In the genomic region with DNA sequence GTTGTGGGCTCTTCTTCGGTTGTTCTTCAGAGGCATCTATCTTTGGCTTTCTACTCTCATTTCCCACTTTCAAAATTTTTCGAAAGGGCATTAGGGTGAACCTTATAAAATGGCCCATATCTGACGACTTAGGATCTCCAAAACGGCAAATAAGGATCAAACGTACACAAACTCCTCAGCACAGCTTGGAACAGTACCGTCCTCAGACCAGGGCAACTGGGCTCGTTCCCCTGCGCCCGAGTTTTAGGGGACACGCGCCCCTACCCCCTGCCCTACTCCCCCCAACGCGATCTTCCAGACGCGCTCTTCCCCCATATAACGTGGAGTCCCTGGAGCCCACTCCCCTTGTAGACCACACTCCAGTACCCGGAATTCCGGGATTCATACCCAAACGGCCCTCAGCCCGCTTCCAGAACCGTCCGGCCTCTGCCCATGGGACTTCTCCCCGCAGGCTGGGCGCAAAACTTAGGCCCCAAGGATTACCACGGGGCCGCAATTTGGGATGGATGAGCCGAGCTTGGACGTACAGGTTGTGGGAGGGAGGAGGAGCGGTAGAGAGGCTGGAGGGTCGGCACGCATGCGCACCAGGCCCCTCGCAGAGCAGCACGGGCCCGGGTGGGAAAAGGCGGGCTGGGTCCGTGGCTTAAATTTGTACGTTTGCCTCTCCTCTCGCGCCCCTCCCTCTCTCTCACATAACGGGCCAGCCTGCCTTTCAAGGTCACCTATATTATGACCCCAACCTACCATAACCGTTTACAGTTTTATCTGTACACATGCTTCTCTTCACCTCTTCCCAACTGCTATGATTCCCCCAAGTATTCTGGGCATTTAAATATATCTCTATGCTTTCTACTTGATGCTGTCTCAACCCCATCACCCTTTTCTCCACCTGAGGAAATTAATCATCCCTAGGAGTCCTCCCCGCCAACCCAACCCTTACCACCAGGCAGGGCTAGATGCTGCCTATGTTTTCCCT, we compare ENCODE assay signal across 8 cellular contexts. TPM values are rescaled to one million over a fixed set of nuclear protein-coding genes. Genes with fewer than 3 reads are reported as not detected.
DNase-seq lines count a peak whose midpoint lies in the region; ATAC-seq and TF ChIP-seq lines count a peak whose summit lies in the region.

No MANE protein-coding gene starts in this region.

- peaks cover 13% of the 10 kb centered on the region for H3K4me1 Mint-ChIP-seq in activated T-cell treated with anti-CD3 and anti-CD28 coated beads, Interleukin-2, amount 50 U/mL, for 4 hours (ENCODE audit: low read depth)
- H3K4me1 Mint-ChIP-seq in endodermal cell, result peaks cover 18% of the 10 kb centered on the region

- peak; percentile 68 for DNase-seq in ELR (ENCODE audit: low read depth)
- DNase-seq in NCI-H446 (lab: John Stamatoyannopoulos, UW), result peak; percentile 57 to 72
- DNase-seq in activated T-cell treated with anti-CD3 and anti-CD28 coated beads, Interleukin-2, amount 50 U/mL, for 4 hours, result peak; percentile 63
- peak; percentile 60 for DNase-seq in fibroblast of the aortic adventitia (ENCODE audit: low read depth)
- peak; percentile 75 to 86 for DNase-seq in psoas muscle
- DNase-seq in upper lobe of right lung, result peak; percentile 87
- no peak for DNase-seq in endodermal cell

- H3K9ac ChIP-seq in endodermal cell (ENCODE audit: extremely low read depth, low read length, poor library complexity, severe bottlenecking), result no peak overlapping the region

- H3K27ac ChIP-seq in HEK293 (ENCODE audit: extremely low read depth, low read depth, low read length) (peak overlapping the region; percentile 47; the same call in 1 of the 2 replicates), psoas muscle (no peak overlapping the region), upper lobe of right lung (peak overlapping the region; percentile 51), endodermal cell (ENCODE audit: low read depth, low read length) (no peak overlapping the region)

- CTCF ChIA-PET in HEK293 (lab: Yijun Ruan, JAX), result interaction anchor here (3.4 kb wide), 1 partner anchor 13 kb away, joined by 14 read pairs; no protein-coding TSS in a partner anchor

- no peaks in the 10 kb centered on the region for H3K36me3 Mint-ChIP-seq in activated T-cell treated with anti-CD3 and anti-CD28 coated beads, Interleukin-2, amount 50 U/mL, for 4 hours (ENCODE audit: insufficient read depth)
- no peaks in the 10 kb centered on the region for H3K36me3 Mint-ChIP-seq in endodermal cell (ENCODE audit: low read depth)

- H3K9me3 ChIP-seq in HEK293 (ENCODE audit: control insufficient read depth, insufficient read depth, low read depth, low read length), result no peaks in the 10 kb centered on the region
- no peaks in the 10 kb centered on the region for H3K9me3 ChIP-seq in psoas muscle
- no peaks in the 10 kb centered on the region for H3K9me3 ChIP-seq in upper lobe of right lung
- H3K9me3 ChIP-seq in endodermal cell (ENCODE audit: control insufficient read depth, low read length), result no peaks in the 10 kb centered on the region

- H3K27me3 Mint-ChIP-seq in activated T-cell treated with anti-CD3 and anti-CD28 coated beads, Interleukin-2, amount 50 U/mL, for 4 hours (ENCODE audit: low read depth), result peaks cover 11% of the 10 kb centered on the region
- H3K27me3 Mint-ChIP-seq in endodermal cell (ENCODE audit: insufficient read depth), result no peaks in the 10 kb centered on the region

- intact Hi-C loops in psoas muscle (cut with DNase I), result no loop called here
- intact Hi-C loops in upper lobe of right lung (cut with DNase I), result no loop called here

- H3K9me3 Mint-ChIP-seq in activated T-cell treated with anti-CD3 and anti-CD28 coated beads, Interleukin-2, amount 50 U/mL, for 4 hours, result no peaks in the 10 kb centered on the region
- no peaks in the 10 kb centered on the region for H3K9me3 Mint-ChIP-seq in endodermal cell

- 24 to 27% (median 25%) methylated on average over 37 to 43 of the region's 43 CpGs for WGBS in psoas muscle, 3 donors
- 94 to 95% methylated on average over 23 to 42 of the region's 43 CpGs for WGBS in endodermal cell (ENCODE audit: insufficient coverage in 1 of 2, insufficient read length in 1 of 2), 2 experiments

- H3K4me3 Mint-ChIP-seq in activated T-cell treated with anti-CD3 and anti-CD28 coated beads, Interleukin-2, amount 50 U/mL, for 4 hours, result peak overlapping the region; percentile 82
- no peak overlapping the region for H3K4me3 Mint-ChIP-seq in endodermal cell

- H3K36me3 ChIP-seq in HEK293 (ENCODE audit: control insufficient read depth in 2 of 2, insufficient read depth in 1 of 2, low read length in 2 of 2) (no peaks in the 10 kb centered on the region), psoas muscle (ENCODE audit: insufficient read depth in 1 of 2, low read depth in 1 of 2) (no peaks in the 10 kb centered on the region), upper lobe of right lung (no peaks in the 10 kb centered on the region), endodermal cell (ENCODE audit: control insufficient read depth, insufficient read depth, low read length) (no peaks in the 10 kb centered on the region)

- POLR2A ChIA-PET in HEK293 (lab: Yijun Ruan, JAX), result no interaction called here

- H3K4me3 ChIP-seq in HEK293 (ENCODE audit: low read depth, low read length) (peak overlapping the region; percentile 50), fibroblast of the aortic adventitia (ENCODE audit: low read depth, low read length) (peak overlapping the region; percentile 71), psoas muscle (peak overlapping the region; percentile 84), upper lobe of right lung (peak overlapping the region; percentile 50), endodermal cell (ENCODE audit: low read length) (no peak overlapping the region)

- H3K27me3 ChIP-seq in psoas muscle (ENCODE audit: insufficient read depth in 3 of 3, low read length in 2 of 3), result no peaks in the 10 kb centered on the region
- no peaks in the 10 kb centered on the region for H3K27me3 ChIP-seq in upper lobe of right lung
- no peaks in the 10 kb centered on the region for H3K27me3 ChIP-seq in endodermal cell (ENCODE audit: control insufficient read depth, insufficient read depth, low read length, poor library complexity, severe bottlenecking)

- no peaks in the 10 kb centered on the region for H3K4me1 ChIP-seq in HEK293 (ENCODE audit: control insufficient read depth, insufficient read depth, low read length)
- peaks cover 16% of the 10 kb centered on the region for H3K4me1 ChIP-seq in psoas muscle
- peaks cover 19% of the 10 kb centered on the region for H3K4me1 ChIP-seq in upper lobe of right lung
- peaks cover 4% of the 10 kb centered on the region for H3K4me1 ChIP-seq in endodermal cell (ENCODE audit: control insufficient read depth, insufficient read depth, low read length)

- ATAC-seq in activated T-cell treated with anti-CD3 and anti-CD28 coated beads, Interleukin-2, amount 50 U/mL, for 4 hours, result peak; percentile 92 to 95
- ATAC-seq in psoas muscle (peak; percentile 46 to 64 (median 54)), upper lobe of right lung (peak; percentile 84)

- H3K27ac Mint-ChIP-seq in endodermal cell, result no peak overlapping the region

- TF ChIP-seq CTCF in HEK293 (tag by site-specific recombination; IDR thresholded peaks at IDR 0.05) (no peak), fibroblast of the aortic adventitia (IDR thresholded peaks at IDR 0.05; ENCODE audit: insufficient read depth, low read length) (no peak), psoas muscle (IDR thresholded peaks at IDR 0.05) (no peak), upper lobe of right lung (IDR thresholded peaks at IDR 0.05) (no peak), endodermal cell (conservative IDR thresholded peaks at IDR 0.05) (no peak)

TF ChIP-seq in HEK293, 187 proteins besides CTCF, POLR2A, EP300 and RAD21 (continues in another document):
- TF ChIP-seq SP2 (tag by site-specific recombination; IDR thresholded peaks at IDR 0.05), result peak; percentile 46

RNA-seq across cellular contexts. Expression of a gene that starts 3.4 kb away (rescaled TPM):
- total RNA-seq in activated T-cell treated with anti-CD3 and anti-CD28 coated beads, Interleukin-2, amount 50 U/mL, for 4 hours, result not detected
- 4.2 and 7.9 TPM in 2 replicates for total RNA-seq in fibroblast of the aortic adventitia (ENCODE audit: low replicate concordance)
- total RNA-seq in psoas muscle, result under 1 TPM in 3 of 4 donors, not detected in 1; 0.15 to 0.71 (median 0.42) TPM
- polyA plus RNA-seq in psoas muscle, result 1 to 10 TPM in 1 of 3 donors, under 1 TPM in 2; 0.13 to 2.0 (median 0.20) TPM
- total RNA-seq in upper lobe of right lung, result 1.2 TPM
- total RNA-seq in endodermal cell, result not detected
- polyA plus RNA-seq in endodermal cell (2013, experiment 1 of 2), result not detected
- polyA plus RNA-seq in endodermal cell (2013, experiment 2 of 2), result 0.21 TPM

RNA-seq across cellular contexts. Expression of a gene that starts 17.7 kb away (rescaled TPM):
- total RNA-seq in activated T-cell treated with anti-CD3 and anti-CD28 coated beads, Interleukin-2, amount 50 U/mL, for 4 hours, result 10 to 100 TPM; 28.9 to 31.9 (median 31.1) TPM
- 33.1 and 50.9 TPM in 2 replicates for total RNA-seq in fibroblast of the aortic adventitia (ENCODE audit: low replicate concordance)
- total RNA-seq in psoas muscle, result 10 to 100 TPM; 14.0 to 32.3 (median 19.4) TPM
- 10 to 100 TPM; 14.1 to 25.6 (median 17.9) TPM for polyA plus RNA-seq in psoas muscle
- total RNA-seq in upper lobe of right lung, result 42.8 TPM
- total RNA-seq in endodermal cell, result 10 to 100 TPM; 39.3 to 47.5 TPM
- polyA plus RNA-seq in endodermal cell (2013, experiment 1 of 2), result 52.6 TPM
- 45.1 TPM for polyA plus RNA-seq in endodermal cell (2013, experiment 2 of 2)

RNA-seq across cellular contexts. Expression of a gene that starts 34.9 kb away (rescaled TPM):
- total RNA-seq in activated T-cell treated with anti-CD3 and anti-CD28 coated beads, Interleukin-2, amount 50 U/mL, for 4 hours, result 10 to 100 TPM; 80.7 to 86.5 (median 81.1) TPM
- total RNA-seq in fibroblast of the aortic adventitia (ENCODE audit: low replicate concordance) (61.5 and 66.2 TPM in 2 replicates), psoas muscle (10 to 100 TPM; 32.4 to 51.5 (median 39.1) TPM), upper lobe of right lung (26.1 TPM), endodermal cell (10 to 100 TPM; 26.3 to 26.7 TPM)
- 100 to 1,000 TPM in 1 of 3 donors, 10 to 100 TPM in 2; 70.6 to 107 (median 72.0) TPM for polyA plus RNA-seq in psoas muscle
- polyA plus RNA-seq in endodermal cell (2013, experiment 1 of 2), result 35.4 TPM
- polyA plus RNA-seq in endodermal cell (2013, experiment 2 of 2), result 31.8 TPM

RNA-seq across cellular contexts. Expression of a gene that starts 54.2 kb away (rescaled TPM):
- 10 to 100 TPM; 51.8 to 58.8 (median 56.1) TPM for total RNA-seq in activated T-cell treated with anti-CD3 and anti-CD28 coated beads, Interleukin-2, amount 50 U/mL, for 4 hours
- total RNA-seq in fibroblast of the aortic adventitia (ENCODE audit: low replicate concordance) (89.9 and 112 TPM in 2 replicates), psoas muscle (10 to 100 TPM; 20.0 to 33.3 (median 25.2) TPM), upper lobe of right lung (45.2 TPM), endodermal cell (10 to 100 TPM; 56.4 to 57.3 TPM)
- polyA plus RNA-seq in psoas muscle, result 10 to 100 TPM; 28.6 to 40.6 (median 40.0) TPM
- polyA plus RNA-seq in endodermal cell (2013, experiment 1 of 2), result 63.5 TPM
- polyA plus RNA-seq in endodermal cell (2013, experiment 2 of 2), result 61.2 TPM

RNA-seq across cellular contexts. Expression of a gene that starts 55.5 kb away (rescaled TPM):
- 1 to 10 TPM in 1 of 3 donors, under 1 TPM in 2; 0.54 to 1.3 (median 0.58) TPM for total RNA-seq in activated T-cell treated with anti-CD3 and anti-CD28 coated beads, Interleukin-2, amount 50 U/mL, for 4 hours
- total RNA-seq in fibroblast of the aortic adventitia (ENCODE audit: low replicate concordance) (3.0 and 5.8 TPM in 2 replicates), psoas muscle (1 to 10 TPM; 3.4 to 5.3 (median 3.8) TPM), upper lobe of right lung (9.7 TPM), endodermal cell (10 to 100 TPM in 1 of 2 donors, 1 to 10 TPM in 1; 9.6 to 10.6 TPM)
- 1 to 10 TPM in 1 of 3 donors, under 1 TPM in 2; 0.23 to 1.3 (median 0.35) TPM for polyA plus RNA-seq in psoas muscle
- 2.6 TPM for polyA plus RNA-seq in endodermal cell (2013, experiment 1 of 2)
- polyA plus RNA-seq in endodermal cell (2013, experiment 2 of 2), result 2.7 TPM

Comparison
In these comparisons a context has a peak if more than half of its experiments do, and no peak if none do; other contexts are left out.
1. H3K27ac ChIP-seq: peak in HEK293 (single experiment) and upper lobe of right lung (single experiment); none in psoas muscle (single experiment) and endodermal cell (single experiment).
2. Peak in every context shown above with its lines, with median percentiles within 50 percentile points of each other: ATAC-seq.